In genomic region chr13:36346222-36347083, GRCh38 we compare ENCODE assay signal across 8 cellular contexts. TPM values are rescaled to one million over a fixed set of nuclear protein-coding genes. Genes with fewer than 3 reads are reported as not detected.
DNase-seq lines count a peak whose midpoint lies in the region; ATAC-seq and TF ChIP-seq lines count a peak whose summit lies in the region.

TSS of gene SPART (minus strand) at chr13:36346394. CDS start at chr13:36335830, 10,564 bp downstream.

- peak within 1 kb of the TSS; percentile 99 for H3K27ac ChIP-seq in H9 (ENCODE audit: insufficient read length, low read depth, low read length)
- peak within 1 kb of the TSS; percentile 95 for H3K27ac ChIP-seq in foreskin keratinocyte
- H3K27ac ChIP-seq in stomach, result peak within 1 kb of the TSS; percentile 69 to 99 (median 97)

- no peaks in the 10 kb centered on the region for H4K20me1 ChIP-seq in H9 (ENCODE audit: control insufficient read depth, insufficient read depth, insufficient read length)

- H3K4ac ChIP-seq in H9 (ENCODE audit: low read depth, low read length), result peak within 1 kb of the TSS; percentile 38; the same call in 1 of the 2 replicates

- peak within 1 kb of the TSS; percentile 75 for H2AFZ ChIP-seq in H9 (ENCODE audit: low read length)

- H2BK5ac ChIP-seq in H9 (ENCODE audit: insufficient read length, low read length), result peak within 1 kb of the TSS; percentile 71

- H2BK12ac ChIP-seq in H9 (ENCODE audit: insufficient read length, low read depth, low read length), result peak within 1 kb of the TSS; percentile 80

- H2BK120ac ChIP-seq in H9 (ENCODE audit: low read depth, low read length, poor library complexity, severe bottlenecking), result peak within 1 kb of the TSS; percentile 94

- H3K4me1 ChIP-seq in H9 (ENCODE audit: insufficient read depth, low read length) (no peaks in the 10 kb centered on the region), foreskin keratinocyte (peaks cover 7% of the 10 kb centered on the region), stomach (peaks cover 6 to 43% (median 27%) of the 10 kb centered on the region in 4 donors)

- in situ Hi-C loops in SK-MEL-5 (cut with HindIII; ENCODE audit: low pct_unique_long_range_greater_than_20kb, low sequenced_read_pairs), result no loop called here

- intact Hi-C loops in stomach (cut with DNase I; ENCODE audit: low total_unique reads), result no loop called here

- H4K91ac ChIP-seq in H9 (ENCODE audit: insufficient read length, low read depth, low read length), result peak within 1 kb of the TSS; percentile 82

- peak within 1 kb of the TSS; percentile 98 for H4K5ac ChIP-seq in H9 (ENCODE audit: insufficient read length, low read depth, low read length)

- peaks cover 19 to 33% of the 10 kb centered on the region in 2 experiments for H3K4me1 Mint-ChIP-seq in H9
- H3K4me1 Mint-ChIP-seq in neural crest cell, result peaks cover 35% of the 10 kb centered on the region

- peak within 1 kb of the TSS; percentile 97 for H4K8ac ChIP-seq in H9 (replicated peaks; ENCODE audit: insufficient read length, low read depth, low read length)

- no peak within 1 kb of the TSS for H3K23ac ChIP-seq in H9 (ENCODE audit: insufficient read length, low read depth, low read length)

- no peaks in the 10 kb centered on the region for H3K9me3 ChIP-seq in H9 (ENCODE audit: control insufficient read depth, low read depth, low read length)
- no peaks in the 10 kb centered on the region for H3K9me3 ChIP-seq in MG63
- no peaks in the 10 kb centered on the region for H3K9me3 ChIP-seq in stomach

- peak in 1 of 4 donors; percentile 6 for TF ChIP-seq POLR2A in stomach (IDR thresholded peaks at IDR 0.05)

- peak within 1 kb of the TSS; percentile 80 for H3K4me3 ChIP-seq in MG63
- H3K4me3 ChIP-seq in stomach, result peak within 1 kb of the TSS; percentile 65 to 78 (median 74)

- H3K4me3 Mint-ChIP-seq in H9 (peak within 1 kb of the TSS; percentile 86 to 92), neural crest cell (peak within 1 kb of the TSS; percentile 99)

- no peak within 1 kb of the TSS for H2BK20ac ChIP-seq in H9 (ENCODE audit: low read depth, low read length, poor library complexity, severe bottlenecking)

- H3T11ph ChIP-seq in H9 (ENCODE audit: low read length), result no peak within 1 kb of the TSS

- H3K27me3 Mint-ChIP-seq in H9 (ENCODE audit: low read depth) (no peaks in the 10 kb centered on the region), neural crest cell (ENCODE audit: low read depth) (no peaks in the 10 kb centered on the region)

- H2BK15ac ChIP-seq in H9 (ENCODE audit: low read depth, low read length), result no peak within 1 kb of the TSS; the same call in 1 of the 2 replicates

- H3K36me3 Mint-ChIP-seq in H9 (ENCODE audit: insufficient read depth in 1 of 3, low read depth in 3 of 3) (peaks cover 0 to 3% (median 0%) of the 10 kb centered on the region in 3 experiments; a peak in 2 of 7 replicates), neural crest cell (ENCODE audit: low read depth) (no peaks in the 10 kb centered on the region)

- H3K9me3 Mint-ChIP-seq in H9, result no peaks in the 10 kb centered on the region
- H3K9me3 Mint-ChIP-seq in neural crest cell, result no peaks in the 10 kb centered on the region

- DNase-seq in ELF-1 (ENCODE audit: low read depth, low spot score) (peak; percentile 95), H9 (peak; percentile 89), MG63 (peak; percentile 88), SK-MEL-5 (ENCODE audit: low read depth, low spot score) (peak; percentile 96), foreskin keratinocyte (peak; percentile 53 to 78), neural crest cell (ENCODE audit: low read depth, low spot score) (peak; percentile 90), stomach (peak; percentile 93)
- DNase-seq in activated naive CD4-positive, alpha-beta T cell treated with Interleukin-2 at 50 U/mL for 16 hours, result peak; percentile 87

- peak; percentile 87 for ATAC-seq in foreskin keratinocyte

- H3K79me2 ChIP-seq in H9 (ENCODE audit: insufficient read depth, low read length), result peaks cover 14% of the 10 kb centered on the region; the same call in 1 of the 2 replicates

- H3K23me2 ChIP-seq in H9 (ENCODE audit: insufficient read length, low read depth, low read length, poor library complexity, severe bottlenecking), result peaks cover 8% of the 10 kb centered on the region

- peak within 1 kb of the TSS; percentile 99 for H3K4me2 ChIP-seq in H9 (ENCODE audit: insufficient read depth, insufficient read length, low read length)

- peaks cover 2% of the 10 kb centered on the region for H3K79me1 ChIP-seq in H9 (ENCODE audit: insufficient read depth, low read depth, low read length, poor library complexity, severe bottlenecking)

- H3K27me3 ChIP-seq in H9 (ENCODE audit: insufficient read depth, low read length) (no peaks in the 10 kb centered on the region), MG63 (no peaks in the 10 kb centered on the region), foreskin keratinocyte (no peaks in the 10 kb centered on the region), stomach (no peaks in the 10 kb centered on the region)

- H3K56ac ChIP-seq in H9 (ENCODE audit: insufficient read length, low read depth, low read length), result peak within 1 kb of the TSS; percentile 97

- no peak for TF ChIP-seq EP300 in stomach (IDR thresholded peaks at IDR 0.05)

- WGBS in H9 (ENCODE audit: extremely low coverage, insufficient read length, low lambda C conversion rate), result no CpG with 5 or more reads among the region's 86 CpGs
- 0 to 1% (median 0%) methylated on average over 32 to 86 of the region's 86 CpGs for WGBS in stomach, 5 donors

- peak within 1 kb of the TSS in 2 of 3 experiments; percentile 89 to 99; a peak in 3 of 7 replicates for H3K27ac Mint-ChIP-seq in H9
- peak within 1 kb of the TSS; percentile 99 for H3K27ac Mint-ChIP-seq in neural crest cell (ENCODE audit: unreplicated experiment)

- peak within 1 kb of the TSS; percentile 98 for H3K9ac ChIP-seq in H9 (ENCODE audit: extremely low read depth, insufficient read length, low read length)

- H3K14ac ChIP-seq in H9 (ENCODE audit: insufficient read depth, low read length), result peak within 1 kb of the TSS; percentile 90

- H3K36me3 ChIP-seq in MG63 (no peaks in the 10 kb centered on the region), stomach (no peaks in the 10 kb centered on the region)

- peak within 1 kb of the TSS; percentile 88 for H3K18ac ChIP-seq in H9 (ENCODE audit: insufficient read length, low read depth, low read length)

- peak within 1 kb of the TSS; percentile 62 for H2AK5ac ChIP-seq in H9 (ENCODE audit: insufficient read length, low read length)

- TF ChIP-seq CTCF in H9 (conservative IDR thresholded peaks at IDR 0.05), result peak; percentile 98
- peak; percentile 98 for TF ChIP-seq CTCF in foreskin keratinocyte (conservative IDR thresholded peaks at IDR 0.05)
- TF ChIP-seq CTCF in neural crest cell (conservative IDR thresholded peaks at IDR 0.05), result peak; percentile 97
- TF ChIP-seq CTCF in stomach (IDR thresholded peaks at IDR 0.05), result peak in 5 of 7 experiments; percentile 91 to 95 (median 94)

RNA-seq across cellular contexts. Expression of gene SPART, which starts in this region (rescaled TPM):
- 60.6 and 60.9 TPM in 2 replicates for total RNA-seq in H9 (2021)
- 68.0 and 158 TPM in 2 replicates for total RNA-seq in MG63 (2014; rRNA removed; shearing (Covaris generic); ENCODE audit: low replicate concordance)
- total RNA-seq in SK-MEL-5 (2014; rRNA removed; shearing (Covaris generic)), result 143 and 154 TPM in 2 replicates
- 60.5 and 88.7 TPM in 2 replicates for polyA plus RNA-seq in SK-MEL-5 (2015; cell fraction: cytosol; rRNA removed)
- polyA plus RNA-seq in SK-MEL-5 (2015; cell fraction: nucleus; rRNA removed), result 95.0 and 114 TPM in 2 replicates
- 42.4 and 45.3 TPM in 2 replicates for total RNA-seq in foreskin keratinocyte
- polyA plus RNA-seq in foreskin keratinocyte, result 12.7 and 18.1 TPM in 2 replicates
- 70.6 and 70.9 TPM in 2 replicates for total RNA-seq in neural crest cell
- total RNA-seq in stomach, result 100 to 1,000 TPM in 1 of 5 donors, 10 to 100 TPM in 3, 1 to 10 TPM in 1; 6.1 to 121 (median 24.1) TPM
- polyA plus RNA-seq in stomach, result 10 to 100 TPM; 15.2 to 21.5 (median 19.7) TPM

Comparison
In these comparisons a context has a peak if more than half of its experiments do, and no peak if none do; other contexts are left out.
1. Peak in every context shown above with its lines: DNase-seq, ATAC-seq, H3K4me3 ChIP-seq and H3K27ac ChIP-seq.